ENCODE assay signal across 25 cellular contexts in the genomic region with DNA sequence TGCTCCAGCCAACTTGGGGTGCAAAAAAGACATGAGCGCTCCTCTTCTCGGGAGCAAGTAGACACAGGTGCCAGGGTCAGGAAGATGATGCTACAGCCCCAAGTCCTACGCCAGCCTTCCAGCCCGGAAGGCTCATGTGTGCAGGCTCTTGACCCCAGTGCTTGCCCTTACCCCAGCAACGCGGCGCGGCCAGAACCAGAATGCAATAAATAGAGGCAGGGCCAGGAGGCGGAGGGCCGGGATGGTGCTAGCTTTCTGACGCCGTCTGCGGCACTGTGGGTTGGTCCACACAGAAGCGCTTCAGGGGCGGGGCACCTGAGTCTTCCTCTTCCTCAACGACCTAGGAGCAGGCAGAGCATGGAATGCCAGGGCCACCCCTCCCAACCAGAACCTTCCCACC.
"Had no signal": no experiment of that assay in that cellular context is flagged by ENCODE, and none has a peak within 500 bp of the region (broad histone marks: within the 10 kb centered on the region; RNA-seq: fewer than 3 reads in every experiment).

No MANE protein-coding gene starts in this region.

- H3K9ac ChIP-seq: neural progenitor cell had no signal

- DNase-seq: colonic mucosa; effector CD8-positive, alpha-beta T cell; gastrocnemius medialis; heart right ventricle; hypothalamus; kidney glomerular epithelial cell; mucosa of descending colon; naive thymus-derived CD8-positive, alpha-beta T cell; occipital lobe; psoas muscle; retina; right lobe of liver; spleen; stimulated activated CD4-positive, alpha-beta T cell treated with anti-CD3 and anti-CD28 coated beads, Interleukin-15, amount 100 ng/mL, for 24 hours; stimulated activated CD4-positive, alpha-beta T cell treated with anti-CD3 and anti-CD28 coated beads, Interleukin-1b, Interleukin-23, amount 100 ng/mL, for 48 hours; stimulated activated CD4-positive, alpha-beta T cell treated with anti-CD3 and anti-CD28 coated beads, Interleukin-4, amount 100 ng/mL, for 24 hours; tibial artery; upper lobe of right lung had no signal

- H3K27ac Mint-ChIP-seq: neural progenitor cell; stimulated activated memory B cell treated with anti-CD40 and anti-IgM and Interleukin-4, amounts not matched to agents 10 μg/mL and 1 μg/mL and 100 μg/mL, for 72 hours; stimulated activated naive CD8-positive, alpha-beta T cell treated with anti-CD3 and anti-CD28 coated beads, Interleukin-15, Interleukin-2, amounts not matched to agents 100 ng/mL and 50 ng/mL, for 24 hours had no signal

- H3K4me1 ChIP-seq: colonic mucosa, esophagus muscularis mucosa, gastrocnemius medialis, heart right ventricle, neural progenitor cell, pancreas, psoas muscle, right lobe of liver, spleen, tibial artery, upper lobe of right lung, vagina had no signal

- H3K4me3 ChIP-seq: colonic mucosa, esophagus muscularis mucosa, gastrocnemius medialis, heart right ventricle, mucosa of descending colon, neural progenitor cell, pancreas, psoas muscle, right lobe of liver, spleen, tibial artery, upper lobe of right lung, vagina had no signal

- ATAC-seq: gastrocnemius medialis; mucosa of descending colon; naive thymus-derived CD8-positive, alpha-beta T cell; pancreas; psoas muscle; stimulated activated memory B cell treated with anti-CD40 and anti-IgM and Interleukin-4, amounts not matched to agents 10 μg/mL and 1 μg/mL and 100 μg/mL, for 72 hours; upper lobe of right lung had no signal

- H3K4me2 ChIP-seq: neural progenitor cell had no signal

- H3K9me3 Mint-ChIP-seq: naive thymus-derived CD8-positive, alpha-beta T cell; neural progenitor cell; stimulated activated memory B cell treated with anti-CD40 and anti-IgM and Interleukin-4, amounts not matched to agents 10 μg/mL and 1 μg/mL and 100 μg/mL, for 72 hours; stimulated activated naive CD8-positive, alpha-beta T cell treated with anti-CD3 and anti-CD28 coated beads, Interleukin-15, Interleukin-2, amounts not matched to agents 100 ng/mL and 50 ng/mL, for 24 hours had no signal

- H3K4me3 Mint-ChIP-seq: naive thymus-derived CD8-positive, alpha-beta T cell; neural progenitor cell; stimulated activated memory B cell treated with anti-CD40 and anti-IgM and Interleukin-4, amounts not matched to agents 10 μg/mL and 1 μg/mL and 100 μg/mL, for 72 hours; stimulated activated naive CD8-positive, alpha-beta T cell treated with anti-CD3 and anti-CD28 coated beads, Interleukin-15, Interleukin-2, amounts not matched to agents 100 ng/mL and 50 ng/mL, for 24 hours had no signal

- H3K27me3 ChIP-seq: colonic mucosa, esophagus muscularis mucosa, gastrocnemius medialis, heart right ventricle, neural progenitor cell, pancreas, right lobe of liver, spleen, tibial artery, upper lobe of right lung, vagina had no signal

- H3K9me3 ChIP-seq: colonic mucosa, esophagus muscularis mucosa, gastrocnemius medialis, heart right ventricle, mucosa of descending colon, pancreas, psoas muscle, right lobe of liver, spleen, tibial artery, upper lobe of right lung, vagina had no signal

- H2AFZ ChIP-seq: neural progenitor cell had no signal

- H3K27me3 Mint-ChIP-seq: naive thymus-derived CD8-positive, alpha-beta T cell; stimulated activated memory B cell treated with anti-CD40 and anti-IgM and Interleukin-4, amounts not matched to agents 10 μg/mL and 1 μg/mL and 100 μg/mL, for 72 hours; stimulated activated naive CD8-positive, alpha-beta T cell treated with anti-CD3 and anti-CD28 coated beads, Interleukin-15, Interleukin-2, amounts not matched to agents 100 ng/mL and 50 ng/mL, for 24 hours had no signal

- H3K27ac ChIP-seq: colonic mucosa, epithelial cell of prostate, esophagus muscularis mucosa, gastrocnemius medialis, heart right ventricle, neural progenitor cell, pancreas, psoas muscle, right lobe of liver, spleen, tibial artery, upper lobe of right lung, vagina had no signal

- H3K4me1 Mint-ChIP-seq: neural progenitor cell; stimulated activated memory B cell treated with anti-CD40 and anti-IgM and Interleukin-4, amounts not matched to agents 10 μg/mL and 1 μg/mL and 100 μg/mL, for 72 hours had no signal
